Comparison of ENCODE assay signal across 8 cellular contexts in the genomic region with DNA sequence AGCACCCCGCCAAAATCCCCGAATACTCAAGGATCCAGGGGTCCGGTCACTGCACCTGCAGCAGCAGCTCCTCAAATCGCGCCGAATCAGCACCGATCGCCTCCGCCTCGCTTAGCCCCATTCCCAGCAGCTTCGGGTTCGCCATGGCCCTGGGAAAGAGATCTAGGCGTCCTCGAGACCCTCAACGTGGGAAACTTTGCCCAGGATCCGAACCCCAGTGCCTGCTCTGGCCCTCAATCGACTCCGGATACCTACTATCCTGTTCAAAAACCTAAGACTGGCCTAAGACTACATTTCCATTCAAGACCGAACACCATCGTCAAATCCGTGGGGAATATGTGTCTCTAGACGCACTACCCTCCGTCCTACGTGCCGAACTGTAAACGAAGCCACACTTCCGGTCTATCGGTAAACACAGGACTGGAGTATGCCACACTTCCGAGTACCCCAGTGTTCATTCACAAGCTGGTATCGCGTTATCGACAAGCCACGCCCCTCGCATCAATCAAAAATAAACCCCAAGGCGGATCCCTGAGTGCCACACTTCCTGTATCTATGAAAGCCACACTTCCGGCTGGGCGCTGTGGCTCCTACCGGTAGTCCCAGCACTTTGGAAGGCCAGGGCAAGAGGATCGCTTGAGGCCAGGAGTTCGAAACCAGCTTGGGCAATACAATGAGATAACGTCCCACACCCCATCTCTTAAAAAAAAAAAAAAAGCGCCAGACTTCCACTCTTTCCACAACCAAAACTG. TPM values are rescaled to one million over a fixed set of nuclear protein-coding genes. Genes with fewer than 3 reads are reported as not detected.
A peak's percentile ranks its signal among the peaks of the same experiment; 100 is the strongest.
DNase-seq lines count a peak whose midpoint lies in the region; ATAC-seq and TF ChIP-seq lines count a peak whose summit lies in the region.

A gene (minus strand): TSS at position 385 of the 752 bp plus-strand sequence. CDS start 240 bp downstream, at position 145.

- H3K4me1 Mint-ChIP-seq in CD8-positive, alpha-beta T cell (ENCODE audit: low read depth): peaks cover 50% of the 10 kb centered on the region
- H3K4me1 Mint-ChIP-seq in effector memory CD8-positive, alpha-beta T cell (ENCODE audit: low read depth in 2 of 2): peaks cover 41 to 55% of the 10 kb centered on the region in 2 donors

- H3K9me3 ChIP-seq in CD8-positive, alpha-beta T cell (ENCODE audit: low read length): no peaks in the 10 kb centered on the region

- DNase-seq in CD8-positive, alpha-beta T cell: peak; percentile 86 to 97 (median 93)
- DNase-seq in HS-5 (ENCODE audit: low read depth) (peak; percentile 98), medulla oblongata (ENCODE audit: extremely low spot score) (peak; percentile 99)
- peak; percentile 94 for DNase-seq in NK-92 treated with Interleukin-12 subunit alpha and Interleukin-12 subunit beta, amount 100 ng/mL, for 24 hours (lab: John Stamatoyannopoulos, UW)
- peak; percentile 94 for DNase-seq in activated CD8-positive, alpha-beta memory T cell treated with anti-CD3 and anti-CD28 coated beads for 24 hours
- peak; percentile 90 to 93 (median 91) for DNase-seq in effector memory CD8-positive, alpha-beta T cell
- DNase-seq in stimulated activated CD8-positive, alpha-beta memory T cell treated with anti-CD3 and anti-CD28 coated beads, Interleukin-12 subunit alpha, Interleukin-12 subunit beta, amount 100 ng/mL, for 1 hour (ENCODE audit: low read depth): peak; percentile 91

- H3K4me3 Mint-ChIP-seq in CD8-positive, alpha-beta T cell: peak within 1 kb of the TSS; percentile 99
- H3K4me3 Mint-ChIP-seq in effector memory CD8-positive, alpha-beta T cell: peak within 1 kb of the TSS; percentile 99 to 100

- CTCF ChIA-PET in CD8-positive, alpha-beta T cell (lab: Charles Lee): interaction anchor here (0.5 to 8.8 kb wide), 10 partner anchors 8 to 1034 kb away, joined by 3 to 89 read pairs (median 4); a partner anchor contains a TSS

- peak within 1 kb of the TSS; percentile 89 for H3K27ac ChIP-seq in CD8-positive, alpha-beta T cell (ENCODE audit: low read depth, low read length)

- no peak for TF ChIP-seq CTCF in CD8-positive, alpha-beta T cell (IDR thresholded peaks at IDR 0.05)

- H3K4me1 ChIP-seq in CD8-positive, alpha-beta T cell (ENCODE audit: insufficient read depth, low read length): peaks cover 31% of the 10 kb centered on the region

- no peaks in the 10 kb centered on the region for H3K27me3 Mint-ChIP-seq in CD8-positive, alpha-beta T cell (ENCODE audit: low read depth)
- H3K27me3 Mint-ChIP-seq in effector memory CD8-positive, alpha-beta T cell: no peaks in the 10 kb centered on the region

- POLR2A ChIA-PET in CD8-positive, alpha-beta T cell (lab: Charles Lee): interaction anchor here (0.6 to 6.1 kb wide), 14 partner anchors 9 to 817 kb away, joined by 3 to 52 read pairs (median 6); a partner anchor contains a TSS

- peak within 1 kb of the TSS; percentile 99 for H3K27ac Mint-ChIP-seq in CD8-positive, alpha-beta T cell
- peak within 1 kb of the TSS; percentile 98 for H3K27ac Mint-ChIP-seq in effector memory CD8-positive, alpha-beta T cell

- peak within 1 kb of the TSS; percentile 87 for H3K4me3 ChIP-seq in CD8-positive, alpha-beta T cell (ENCODE audit: low read depth, low read length)

- H3K36me3 ChIP-seq in CD8-positive, alpha-beta T cell (ENCODE audit: insufficient read depth, low read length): peaks cover 19% of the 10 kb centered on the region

- H3K9me3 Mint-ChIP-seq in CD8-positive, alpha-beta T cell: no peaks in the 10 kb centered on the region
- peaks cover 0 to 2% of the 10 kb centered on the region in 2 donors for H3K9me3 Mint-ChIP-seq in effector memory CD8-positive, alpha-beta T cell

- no peaks in the 10 kb centered on the region for H3K27me3 ChIP-seq in CD8-positive, alpha-beta T cell (ENCODE audit: insufficient read depth, low read length)

- H3K36me3 Mint-ChIP-seq in CD8-positive, alpha-beta T cell: peaks cover 51% of the 10 kb centered on the region
- H3K36me3 Mint-ChIP-seq in effector memory CD8-positive, alpha-beta T cell (ENCODE audit: insufficient read depth): peaks cover 43% of the 10 kb centered on the region

- intact Hi-C loops in CD8-positive, alpha-beta T cell (cut with DNase I, micrococcal nuclease): loop anchor here (1.0 to 5.0 kb wide), 9 partner anchors 8 to 426 kb away; a partner anchor contains a TSS

- ATAC-seq in CD8-positive, alpha-beta T cell: peak; percentile 66
- peak; percentile 56 for ATAC-seq in GM19467 (IDR thresholded peaks at IDR 0.05; ENCODE audit: unreplicated experiment)
- peak; percentile 69 for ATAC-seq in effector memory CD8-positive, alpha-beta T cell (replicated peaks)

RNA-seq across cellular contexts. Expression of the gene that starts here (rescaled TPM):
- 100 to 1,000 TPM; 113 to 119 TPM for total RNA-seq in CD8-positive, alpha-beta T cell

Comparison
In these comparisons a context has a peak if more than half of its experiments do, and no peak if none do; other contexts are left out.
1. Peak in every context shown above with its lines: DNase-seq, ATAC-seq, H3K4me3 ChIP-seq and H3K27ac ChIP-seq.